8 cellular contexts compared by ENCODE assay signal in the genomic region with DNA sequence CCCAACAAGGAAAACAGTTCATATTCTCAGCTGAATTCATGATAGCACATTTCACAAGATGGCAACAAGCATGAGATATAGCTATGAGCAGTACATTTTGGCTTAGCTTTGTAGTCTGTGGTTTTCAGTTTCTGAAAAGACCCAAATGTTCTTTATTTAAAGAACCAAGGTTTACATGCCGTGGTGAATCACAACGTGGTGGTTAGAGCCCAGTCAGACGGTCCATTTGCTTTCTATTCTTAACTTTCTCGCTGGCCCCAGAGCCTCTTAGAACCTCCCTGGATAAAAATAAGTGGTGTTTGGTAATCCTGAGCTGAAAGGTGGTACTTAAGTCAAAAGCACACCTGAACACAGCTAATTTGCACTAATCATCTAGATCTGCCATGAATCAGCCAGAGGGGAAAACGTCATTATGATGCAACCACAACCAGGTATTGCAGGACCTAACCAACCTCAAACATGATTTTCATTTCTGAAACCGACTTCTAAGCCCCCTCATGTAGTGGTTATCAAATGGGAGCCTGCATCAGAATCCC. TPM values are rescaled to one million over a fixed set of nuclear protein-coding genes. Genes with fewer than 3 reads are reported as not detected.
DNase-seq lines count a peak whose midpoint lies in the region; ATAC-seq and TF ChIP-seq lines count a peak whose summit lies in the region.

No MANE protein-coding gene starts in this region.

- intact Hi-C loops in activated T-helper 2 cell treated with anti-CD3 and anti-CD28 coated beads, Interferon-gamma antibody, Interleukin-2, Interleukin-4, amounts not matched to agents 10 μg/mL and 5 μg/mL and 100 μg/mL, durations not matched to agents 14 hours and 24 hours and 36 hours (cut with micrococcal nuclease) = no loop called here

- peaks cover 16% of the 10 kb centered on the region for H3K36me3 Mint-ChIP-seq in activated T-helper 2 cell treated with anti-CD3 and anti-CD28 coated beads, Interferon-gamma antibody, Interleukin-2, Interleukin-4, amounts not matched to agents 10 μg/mL and 5 μg/mL and 100 μg/mL, durations not matched to agents 14 hours and 24 hours and 36 hours (ENCODE audit: low read depth)

- ATAC-seq in HG03520 (IDR thresholded peaks at IDR 0.05; ENCODE audit: unreplicated experiment) = peak; percentile 48

- H3K9me3 Mint-ChIP-seq in activated T-helper 2 cell treated with anti-CD3 and anti-CD28 coated beads, Interferon-gamma antibody, Interleukin-2, Interleukin-4, amounts not matched to agents 10 μg/mL and 5 μg/mL and 100 μg/mL, durations not matched to agents 14 hours and 24 hours and 36 hours = peaks cover 17% of the 10 kb centered on the region

- no peaks in the 10 kb centered on the region for H3K27me3 Mint-ChIP-seq in activated T-helper 2 cell treated with anti-CD3 and anti-CD28 coated beads, Interferon-gamma antibody, Interleukin-2, Interleukin-4, amounts not matched to agents 10 μg/mL and 5 μg/mL and 100 μg/mL, durations not matched to agents 14 hours and 24 hours and 36 hours (ENCODE audit: low read depth)

- peak overlapping the region; percentile 84 for H3K27ac Mint-ChIP-seq in activated T-helper 2 cell treated with anti-CD3 and anti-CD28 coated beads, Interferon-gamma antibody, Interleukin-2, Interleukin-4, amounts not matched to agents 10 μg/mL and 5 μg/mL and 100 μg/mL, durations not matched to agents 14 hours and 24 hours and 36 hours

- no peak overlapping the region for H3K4me3 ChIP-seq in coronary artery

- no peak overlapping the region for H3K4me3 Mint-ChIP-seq in activated T-helper 2 cell treated with anti-CD3 and anti-CD28 coated beads, Interferon-gamma antibody, Interleukin-2, Interleukin-4, amounts not matched to agents 10 μg/mL and 5 μg/mL and 100 μg/mL, durations not matched to agents 14 hours and 24 hours and 36 hours (ENCODE audit: low read depth)

- peak; percentile 74 for DNase-seq in activated CD8-positive, alpha-beta memory T cell treated with anti-CD3 and anti-CD28 coated beads for 24 hours
- no peak for DNase-seq in activated CD8-positive, alpha-beta memory T cell treated with anti-CD3 and anti-CD28 coated beads, Interleukin-2, amount 50 U/mL, for 48 hours
- no peak for DNase-seq in activated T-helper 2 cell treated with anti-CD3 and anti-CD28 coated beads, Interferon-gamma antibody, Interleukin-2, Interleukin-4, amounts not matched to agents 10 μg/mL and 5 μg/mL and 100 μg/mL, durations not matched to agents 14 hours and 24 hours and 36 hours (ENCODE audit: low spot score)
- peak; percentile 59 for DNase-seq in stimulated activated CD4-positive, alpha-beta T cell treated with anti-CD3 and anti-CD28 coated beads, Interleukin-15, amount 100 ng/mL, for 24 hours
- DNase-seq in coronary artery (ENCODE audit: low spot score) (no peak), SK-N-DZ (ENCODE audit: low spot score) (no peak), OCI-M2 (lab: John Stamatoyannopoulos, UW; ENCODE audit: unreplicated experiment) (no peak)

- no peak for TF ChIP-seq CTCF in coronary artery (IDR thresholded peaks at IDR 0.05)

- H3K4me1 Mint-ChIP-seq in activated T-helper 2 cell treated with anti-CD3 and anti-CD28 coated beads, Interferon-gamma antibody, Interleukin-2, Interleukin-4, amounts not matched to agents 10 μg/mL and 5 μg/mL and 100 μg/mL, durations not matched to agents 14 hours and 24 hours and 36 hours (ENCODE audit: low read depth) = peaks cover 39% of the 10 kb centered on the region

- H3K27ac ChIP-seq in coronary artery = no peak overlapping the region

RNA-seq across cellular contexts. Expression of a gene that starts 18.6 kb away (rescaled TPM):
- 54.5 and 54.9 TPM in 2 replicates for total RNA-seq in activated T-helper 2 cell treated with anti-CD3 and anti-CD28 coated beads, Interferon-gamma antibody, Interleukin-2, Interleukin-4, amounts not matched to agents 10 μg/mL and 5 μg/mL and 100 μg/mL, durations not matched to agents 14 hours and 24 hours and 36 hours
- polyA plus RNA-seq in SK-N-DZ (2014; cell fraction: cytosol; rRNA removed) = 26.2 and 27.2 TPM in 2 replicates
- 15.1 and 17.8 TPM in 2 replicates for polyA plus RNA-seq in SK-N-DZ (2014; cell fraction: nucleus; rRNA removed)

Comparison
In these comparisons a context has a peak if more than half of its experiments do, and no peak if none do; other contexts are left out.
1. DNase-seq: peak in activated CD8-positive, alpha-beta memory T cell treated with anti-CD3 and anti-CD28 coated beads for 24 hours (single experiment) and stimulated activated CD4-positive, alpha-beta T cell treated with anti-CD3 and anti-CD28 coated beads, Interleukin-15, amount 100 ng/mL, for 24 hours (single experiment); none in activated CD8-positive, alpha-beta memory T cell treated with anti-CD3 and anti-CD28 coated beads, Interleukin-2, amount 50 U/mL, for 48 hours (single experiment), activated T-helper 2 cell treated with anti-CD3 and anti-CD28 coated beads, Interferon-gamma antibody, Interleukin-2, Interleukin-4, amounts not matched to agents 10 μg/mL and 5 μg/mL and 100 μg/mL, durations not matched to agents 14 hours and 24 hours and 36 hours (single experiment), coronary artery (single experiment), SK-N-DZ (single experiment) and OCI-M2 (single experiment).